ENCODE assay signal across 8 cellular contexts in the genomic region with DNA sequence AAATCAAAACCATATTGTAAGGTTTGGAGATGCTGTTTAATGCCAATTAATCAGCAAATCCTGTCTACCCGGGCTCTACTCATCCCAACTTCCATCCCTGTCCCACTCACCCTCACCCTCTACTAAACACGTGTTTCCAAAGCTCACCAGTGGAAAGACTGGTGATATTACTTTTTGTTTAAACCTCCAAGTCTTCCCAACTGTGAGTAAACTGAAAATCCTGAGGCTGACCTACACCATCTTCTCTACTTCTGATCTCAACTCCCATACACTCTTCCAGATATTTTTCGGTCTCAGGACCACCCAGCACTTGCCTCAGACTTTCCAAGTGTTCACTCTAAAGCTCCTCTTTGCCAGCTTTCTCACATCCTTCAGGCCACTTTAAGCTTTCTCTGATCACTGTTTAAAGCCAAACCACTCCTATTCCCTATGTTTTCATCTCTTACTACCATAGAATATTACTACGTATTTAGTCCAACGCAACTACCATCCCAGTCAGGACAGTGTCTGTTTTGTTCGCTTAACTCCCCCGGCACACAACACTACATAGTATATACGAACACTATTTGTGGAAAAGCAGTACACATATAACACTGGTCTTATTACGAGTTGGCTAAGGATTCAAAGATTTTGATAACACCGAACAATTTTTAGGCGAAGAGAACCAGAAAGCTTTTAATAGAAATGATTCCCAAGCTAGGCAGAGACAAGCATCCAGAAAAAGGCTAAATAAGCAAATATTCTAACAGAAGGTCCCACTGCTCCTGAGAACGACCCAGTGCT. TPM values are rescaled to one million over a fixed set of nuclear protein-coding genes. Genes with fewer than 3 reads are reported as not detected.
DNase-seq lines count a peak whose midpoint lies in the region; ATAC-seq and TF ChIP-seq lines count a peak whose summit lies in the region.

No MANE protein-coding gene starts in this region.

- H2BK5ac ChIP-seq in mesendoderm (ENCODE audit: low read length), result peak overlapping the region; percentile 98

- TF ChIP-seq CTCF in 22Rv1 (IDR thresholded peaks at IDR 0.05) (no peak), MCF 10A (IDR thresholded peaks at IDR 0.05; ENCODE audit: unreplicated experiment) (no peak)

- intact Hi-C loops in MCF 10A (cut with micrococcal nuclease), result loop anchor here (2.0 kb wide), 1 partner anchor 63 kb away; no protein-coding TSS in a partner anchor

- peak overlapping the region; percentile 83 for H3K4me3 Mint-ChIP-seq in MCF 10A (ENCODE audit: unreplicated experiment)

- DNase-seq in HT1080 (ENCODE audit: low read depth) (peak; percentile 36), MCF 10A (ENCODE audit: unreplicated experiment) (no peak), mesendoderm (no peak), GM19240 (ENCODE audit: insufficient read length, low spot score) (no peak), SK-N-DZ (ENCODE audit: low spot score) (no peak), GDM1 (lab: John Stamatoyannopoulos, UW) (no peak)

- peak overlapping the region; percentile 95 for H3K4ac ChIP-seq in mesendoderm (ENCODE audit: low read depth, low read length)

- H3K4me1 Mint-ChIP-seq in MCF 10A (ENCODE audit: insufficient read depth, unreplicated experiment), result peaks cover 10% of the 10 kb centered on the region

- H3K4me1 ChIP-seq in mesendoderm (ENCODE audit: control insufficient read depth, low read depth, low read length), result peaks cover 3% of the 10 kb centered on the region

- H3K79me2 ChIP-seq in mesendoderm (ENCODE audit: control insufficient read depth, insufficient read depth, low read length), result peaks cover 46% of the 10 kb centered on the region

- peaks cover 6% of the 10 kb centered on the region for H3K79me1 ChIP-seq in mesendoderm (ENCODE audit: low read length)

- peak overlapping the region; percentile 65 for H3K18ac ChIP-seq in mesendoderm (ENCODE audit: low read length)

- H4K5ac ChIP-seq in mesendoderm (ENCODE audit: low read length), result no peak overlapping the region

- H4K8ac ChIP-seq in mesendoderm (ENCODE audit: low read depth, low read length), result no peak overlapping the region

- no CpG with 5 or more reads among the region's 12 CpGs for WGBS in mesendoderm (ENCODE audit: extremely low coverage, insufficient coverage, low lambda C conversion rate)

- no peak overlapping the region for H2BK120ac ChIP-seq in mesendoderm (ENCODE audit: low read depth, low read length)

- peaks cover 59% of the 10 kb centered on the region for H3K36me3 Mint-ChIP-seq in MCF 10A (ENCODE audit: insufficient read depth, unreplicated experiment)

- no peaks in the 10 kb centered on the region for H3K9me3 Mint-ChIP-seq in MCF 10A (ENCODE audit: unreplicated experiment)

- peak overlapping the region; percentile 97 for H3K27ac ChIP-seq in 22Rv1
- peak overlapping the region; percentile 80 for H3K27ac ChIP-seq in mesendoderm (ENCODE audit: low read depth, low read length)

- peak overlapping the region; percentile 99 for H3K56ac ChIP-seq in mesendoderm (ENCODE audit: low read length)

- TSS peak; percentile 66 for BruUV-seq in MCF 10A (replicated peaks; lab: Mats Ljungman, UMichigan)

- ATAC-seq in GM19324 (IDR thresholded peaks at IDR 0.05; ENCODE audit: low FRiP score, unreplicated experiment), result no peak

- no peaks in the 10 kb centered on the region for H3K27me3 Mint-ChIP-seq in MCF 10A (ENCODE audit: insufficient read depth, unreplicated experiment)

- H3K27me3 ChIP-seq in mesendoderm (ENCODE audit: insufficient read depth, low read length, poor library complexity), result no peaks in the 10 kb centered on the region

- POLR2A ChIA-PET in MCF 10A (lab: Yijun Ruan, JAX), result interaction anchor here (0.6 to 3.7 kb wide), 30 partner anchors 10 to 1199 kb away, joined by 3 to 90 read pairs (median 4); partner anchors contain the start of genes DIS3L, INTS14, MAP2K1 and MAP2K5

- peak overlapping the region; percentile 96 for H3K9ac ChIP-seq in mesendoderm (ENCODE audit: low read length)

- peak overlapping the region; percentile 94 for H3K27ac Mint-ChIP-seq in MCF 10A (ENCODE audit: low read depth, unreplicated experiment)

- peak overlapping the region; percentile 96 for H2AK5ac ChIP-seq in mesendoderm (ENCODE audit: low read length)

- H3K4me3 ChIP-seq in mesendoderm (ENCODE audit: low read length), result peak overlapping the region; percentile 99

- H3K36me3 ChIP-seq in mesendoderm (ENCODE audit: control insufficient read depth, insufficient read depth, low read length), result peaks cover 4% of the 10 kb centered on the region

- CTCF ChIA-PET in MCF 10A (lab: Yijun Ruan, JAX), result interaction anchor here (1.7 kb wide), 1 partner anchor 116 kb away, joined by 4 read pairs; no protein-coding TSS in a partner anchor

- H3K23ac ChIP-seq in mesendoderm (ENCODE audit: low read length), result no peak overlapping the region

- H2BK15ac ChIP-seq in mesendoderm (replicated peaks; ENCODE audit: low read depth), result no peak overlapping the region

- H3K4me2 ChIP-seq in mesendoderm (ENCODE audit: low read length), result peak overlapping the region; percentile 71

RNA-seq across cellular contexts. Expression of gene RPL4, which starts 0.7 kb away (rescaled TPM):
- total RNA-seq in HT1080 (2014; rRNA removed; shearing (Covaris generic)), result 5,680 and 5,951 TPM in 2 replicates
- polyA plus RNA-seq in HT1080 (2015; cell fraction: cytosol; rRNA removed), result 7,000 and 9,465 TPM in 2 replicates
- 3,132 and 3,481 TPM in 2 replicates for polyA plus RNA-seq in HT1080 (2015; cell fraction: nucleus; rRNA removed)
- 5,336 and 5,631 TPM in 2 replicates for total RNA-seq in MCF 10A (2022)
- 3,121 TPM for polyA plus RNA-seq in mesendoderm (2013, experiment 1 of 2)
- polyA plus RNA-seq in mesendoderm (2013, experiment 2 of 2), result 3,136 TPM
- 10,159 and 12,481 TPM in 2 replicates for polyA plus RNA-seq in SK-N-DZ (2014; cell fraction: cytosol; rRNA removed)
- polyA plus RNA-seq in SK-N-DZ (2014; cell fraction: nucleus; rRNA removed), result 4,750 and 5,158 TPM in 2 replicates

RNA-seq across cellular contexts. Expression of gene ZWILCH, which starts 1.2 kb away (rescaled TPM):
- total RNA-seq in HT1080 (2014; rRNA removed; shearing (Covaris generic)), result 56.8 and 57.3 TPM in 2 replicates
- 48.0 and 49.7 TPM in 2 replicates for polyA plus RNA-seq in HT1080 (2015; cell fraction: cytosol; rRNA removed)
- polyA plus RNA-seq in HT1080 (2015; cell fraction: nucleus; rRNA removed), result 52.0 and 61.4 TPM in 2 replicates
- 20.8 and 27.4 TPM in 2 replicates for total RNA-seq in MCF 10A (2022)
- polyA plus RNA-seq in mesendoderm (2013, experiment 1 of 2), result 38.0 TPM
- 38.4 TPM for polyA plus RNA-seq in mesendoderm (2013, experiment 2 of 2)
- 42.7 and 46.0 TPM in 2 replicates for polyA plus RNA-seq in SK-N-DZ (2014; cell fraction: cytosol; rRNA removed)
- polyA plus RNA-seq in SK-N-DZ (2014; cell fraction: nucleus; rRNA removed), result 32.1 and 35.2 TPM in 2 replicates

RNA-seq across cellular contexts. Expression of gene SNAPC5, which starts 6.4 kb away (rescaled TPM):
- total RNA-seq in HT1080 (2014; rRNA removed; shearing (Covaris generic)), result 15.6 and 19.4 TPM in 2 replicates
- 31.2 and 34.0 TPM in 2 replicates for polyA plus RNA-seq in HT1080 (2015; cell fraction: cytosol; rRNA removed)
- polyA plus RNA-seq in HT1080 (2015; cell fraction: nucleus; rRNA removed), result 9.8 and 10.4 TPM in 2 replicates
- 22.9 and 24.6 TPM in 2 replicates for total RNA-seq in MCF 10A (2022)
- 13.6 TPM for polyA plus RNA-seq in mesendoderm (2013, experiment 1 of 2)
- polyA plus RNA-seq in mesendoderm (2013, experiment 2 of 2), result 13.7 TPM
- 37.7 and 49.3 TPM in 2 replicates for polyA plus RNA-seq in SK-N-DZ (2014; cell fraction: cytosol; rRNA removed)
- 21.6 and 29.9 TPM in 2 replicates for polyA plus RNA-seq in SK-N-DZ (2014; cell fraction: nucleus; rRNA removed)
